Comparison of ENCODE assay signal across 23 cellular contexts in genomic region chr10:78915331-78915626, GRCh38.
"Had no signal": no experiment of that assay in that cellular context is flagged by ENCODE, and none has a peak within 500 bp of the region (broad histone marks: within the 10 kb centered on the region; RNA-seq: fewer than 3 reads in every experiment).

No MANE protein-coding gene starts in this region.

- H3K36me3 ChIP-seq: esophagus squamous epithelium, heart right ventricle, left ventricle myocardium inferior, tibial nerve had no signal

- H3K27me3 Mint-ChIP-seq: activated CD4-positive, alpha-beta memory T cell treated with anti-CD3 and anti-CD28 coated beads, Interleukin-2, amount 10 ng/mL, durations not matched to agents 7 days and 5 days; activated naive CD4-positive, alpha-beta T cell treated with anti-CD3 and anti-CD28 coated beads, Interleukin-2, amount 50 U/mL, for 24 hours; activated naive CD8-positive, alpha-beta T cell treated with anti-CD3 and anti-CD28 coated beads, Interleukin-2, amount 50 U/mL, for 24 hours; central memory CD8-positive, alpha-beta T cell had no signal

- H3K4me3 ChIP-seq: esophagus squamous epithelium, heart right ventricle, left ventricle myocardium inferior, lung, mucosa of descending colon, tibial nerve had no signal

- H3K27me3 ChIP-seq: esophagus squamous epithelium, heart right ventricle, tibial nerve had no signal

- ATAC-seq: activated naive CD8-positive, alpha-beta T cell treated with anti-CD3 and anti-CD28 coated beads, Interleukin-2, amount 50 U/mL, for 24 hours; WTC11 had no signal

- H3K4me1 Mint-ChIP-seq: activated CD4-positive, alpha-beta memory T cell treated with anti-CD3 and anti-CD28 coated beads, Interleukin-2, amount 10 ng/mL, durations not matched to agents 7 days and 5 days; activated CD4-positive, alpha-beta T cell treated with anti-CD3 and anti-CD28 coated beads, Interleukin-2, amount 10 ng/mL, durations not matched to agents 7 days and 5 days; activated naive CD4-positive, alpha-beta T cell treated with anti-CD3 and anti-CD28 coated beads, Interleukin-2, amount 50 U/mL, for 24 hours; activated naive CD8-positive, alpha-beta T cell treated with anti-CD3 and anti-CD28 coated beads, Interleukin-2, amount 50 U/mL, for 24 hours; central memory CD8-positive, alpha-beta T cell had no signal

- H3K36me3 Mint-ChIP-seq: activated naive CD4-positive, alpha-beta T cell treated with anti-CD3 and anti-CD28 coated beads, Interleukin-2, amount 50 U/mL, for 24 hours; WTC11 had no signal

- H3K27ac Mint-ChIP-seq: activated CD4-positive, alpha-beta memory T cell treated with anti-CD3 and anti-CD28 coated beads, Interleukin-2, amount 10 ng/mL, durations not matched to agents 7 days and 5 days; activated CD4-positive, alpha-beta T cell treated with anti-CD3 and anti-CD28 coated beads, Interleukin-2, amount 10 ng/mL, durations not matched to agents 7 days and 5 days; activated naive CD4-positive, alpha-beta T cell treated with anti-CD3 and anti-CD28 coated beads, Interleukin-2, amount 50 U/mL, for 24 hours; activated naive CD8-positive, alpha-beta T cell treated with anti-CD3 and anti-CD28 coated beads, Interleukin-2, amount 50 U/mL, for 24 hours; activated T-cell treated with anti-CD3 and anti-CD28 coated beads, Interleukin-2, amount 50 U/mL, for 24 hours; WTC11 had no signal

- H3K9me3 Mint-ChIP-seq: activated CD4-positive, alpha-beta memory T cell treated with anti-CD3 and anti-CD28 coated beads, Interleukin-2, amount 10 ng/mL, durations not matched to agents 7 days and 5 days; activated CD4-positive, alpha-beta T cell treated with anti-CD3 and anti-CD28 coated beads, Interleukin-2, amount 10 ng/mL, durations not matched to agents 7 days and 5 days; activated naive CD4-positive, alpha-beta T cell treated with anti-CD3 and anti-CD28 coated beads, Interleukin-2, amount 50 U/mL, for 24 hours; activated naive CD8-positive, alpha-beta T cell treated with anti-CD3 and anti-CD28 coated beads, Interleukin-2, amount 50 U/mL, for 24 hours; activated T-cell treated with anti-CD3 and anti-CD28 coated beads, Interleukin-2, amount 50 U/mL, for 24 hours; central memory CD8-positive, alpha-beta T cell; nephron; WTC11 had no signal

- H3K9me3 ChIP-seq: heart right ventricle, left ventricle myocardium inferior, mucosa of descending colon, tibial nerve had no signal

- H3K27ac ChIP-seq: epithelial cell of prostate, esophagus squamous epithelium, heart right ventricle, left ventricle myocardium inferior, tibial nerve had no signal

- H3K4me3 Mint-ChIP-seq: activated CD4-positive, alpha-beta memory T cell treated with anti-CD3 and anti-CD28 coated beads, Interleukin-2, amount 10 ng/mL, durations not matched to agents 7 days and 5 days; activated CD4-positive, alpha-beta T cell treated with anti-CD3 and anti-CD28 coated beads, Interleukin-2, amount 10 ng/mL, durations not matched to agents 7 days and 5 days; activated naive CD4-positive, alpha-beta T cell treated with anti-CD3 and anti-CD28 coated beads, Interleukin-2, amount 50 U/mL, for 24 hours; activated naive CD8-positive, alpha-beta T cell treated with anti-CD3 and anti-CD28 coated beads, Interleukin-2, amount 50 U/mL, for 24 hours; activated T-cell treated with anti-CD3 and anti-CD28 coated beads, Interleukin-2, amount 50 U/mL, for 24 hours; central memory CD8-positive, alpha-beta T cell; nephron; WTC11 had no signal

- DNase-seq: activated CD4-positive, alpha-beta memory T cell treated with anti-CD3 and anti-CD28 coated beads, Interleukin-2, amount 10 ng/mL, durations not matched to agents 7 days and 5 days; activated CD4-positive, alpha-beta T cell treated with anti-CD3 and anti-CD28 coated beads for 1 hour; activated CD4-positive, alpha-beta T cell treated with anti-CD3 and anti-CD28 coated beads, Interleukin-2, amount 10 ng/mL, durations not matched to agents 7 days and 5 days; activated CD8-positive, alpha-beta memory T cell treated with anti-CD3 and anti-CD28 coated beads, Interleukin-2, amount 50 U/mL, for 48 hours; activated naive CD8-positive, alpha-beta T cell treated with anti-CD3 and anti-CD28 coated beads, Interleukin-2, amount 50 U/mL, for 24 hours; activated T-cell treated with anti-CD3 and anti-CD28 coated beads, Interleukin-2, amount 50 U/mL, for 24 hours; effector CD8-positive, alpha-beta T cell; esophagus squamous epithelium; foreskin melanocyte; heart right ventricle; left ventricle myocardium inferior; mesendoderm; mucosa of descending colon; right cardiac atrium; stimulated activated naive CD4-positive, alpha-beta T cell; T-helper 9 cell had no signal
